Comparison of ENCODE assay signal across 25 cellular contexts in genomic region chr19:46073268-46073922, GRCh38. TPM values are rescaled to one million over a fixed set of nuclear protein-coding genes. Genes with fewer than 3 reads are reported as not detected.
DNase-seq lines count a peak whose midpoint lies in the region; FAIRE-seq and TF ChIP-seq lines count a peak whose summit lies in the region.
"Had no signal": no experiment of that assay in that cellular context is flagged by ENCODE, and none has a peak within 500 bp of the region (broad histone marks: within the 10 kb centered on the region; RNA-seq: fewer than 3 reads in every experiment).

No MANE protein-coding gene starts in this region.

- peaks cover 26% of the 10 kb centered on the region for H3K4me1 ChIP-seq in astrocyte (ENCODE audit: insufficient read depth, low read length)
- H3K4me1 ChIP-seq: uterus had no signal

- peaks cover 10% of the 10 kb centered on the region for H3K36me3 Mint-ChIP-seq in astrocyte (ENCODE audit: low read depth, unreplicated experiment)
- no peaks in the 10 kb centered on the region for H3K36me3 Mint-ChIP-seq in activated naive CD4-positive, alpha-beta T cell treated with anti-CD3 and anti-CD28 coated beads, Interleukin-2, amount 10 ng/mL, durations not matched to agents 7 days and 5 days

- H3K27me3 ChIP-seq in astrocyte (ENCODE audit: insufficient read depth, low read length), result peaks cover 25% of the 10 kb centered on the region

- no peak overlapping the region for H3K4me3 Mint-ChIP-seq in astrocyte (ENCODE audit: unreplicated experiment)
- no peak overlapping the region for H3K4me3 Mint-ChIP-seq in activated naive CD4-positive, alpha-beta T cell treated with anti-CD3 and anti-CD28 coated beads, Interleukin-2, amount 10 ng/mL, durations not matched to agents 7 days and 5 days
- H3K4me3 Mint-ChIP-seq: CD4-positive, alpha-beta memory T cell; nephron progenitor cell had no signal

- peaks cover 48% of the 10 kb centered on the region for H3K4me1 Mint-ChIP-seq in astrocyte (ENCODE audit: low read depth, unreplicated experiment)
- H3K4me1 Mint-ChIP-seq in activated naive CD4-positive, alpha-beta T cell treated with anti-CD3 and anti-CD28 coated beads, Interleukin-2, amount 10 ng/mL, durations not matched to agents 7 days and 5 days, result peaks cover 2% of the 10 kb centered on the region

- H3K36me3 ChIP-seq in astrocyte (ENCODE audit: insufficient read depth, low read length), result no peaks in the 10 kb centered on the region
- H3K36me3 ChIP-seq: heart right ventricle, left lung, sigmoid colon, uterus had no signal

- no peaks in the 10 kb centered on the region for H3K9me3 ChIP-seq in astrocyte (ENCODE audit: insufficient read depth, low read depth, low read length)
- H3K9me3 ChIP-seq: heart right ventricle, left lung, sigmoid colon, uterus had no signal

- H3K9ac ChIP-seq in astrocyte (ENCODE audit: low read length), result no peak overlapping the region

- DNase-seq in HCEC 1CT (peak; percentile 32), MV-4-11 (lab: John Stamatoyannopoulos, UW) (peak; percentile 37), astrocyte (ENCODE audit: low read depth) (no peak), putamen (ENCODE audit: low spot score) (peak; percentile 38), cerebellar cortex (ENCODE audit: low spot score) (no peak), NCI-H524 (lab: John Stamatoyannopoulos, UW) (no peak)
- no peak for DNase-seq in activated naive CD4-positive, alpha-beta T cell treated with anti-CD3 and anti-CD28 coated beads, Interleukin-2, amount 10 ng/mL, durations not matched to agents 7 days and 5 days
- DNase-seq: activated T-cell treated with anti-CD3 and anti-CD28 coated beads, Interleukin-2, amount 50 U/mL, for 1 hour; amygdala; CD4-positive, alpha-beta memory T cell; DMS153; dorsolateral prefrontal cortex; heart right ventricle; Karpas-422; left lung; midbrain; NCI-H1105 treated with DMSO at 0.1 percent for 48 hours; NCI-H2081 treated with DMSO at 0.1 percent for 48 hours; NCI-H446 treated with DMSO at 0.1 percent for 48 hours; nephron progenitor cell; sigmoid colon; substantia nigra; uterus had no signal

- H2AFZ ChIP-seq in astrocyte (ENCODE audit: low read depth, low read length), result no peak overlapping the region

- no peak for FAIRE-seq in astrocyte (lab: Jason Lieb, UNC)
- FAIRE-seq: GM12878 had no signal

- TF ChIP-seq CTCF in astrocyte (IDR thresholded peaks at IDR 0.05; ENCODE audit: insufficient read depth, low read depth, low read length), result no peak

- H3K27ac ChIP-seq in astrocyte (ENCODE audit: low read depth, low read length), result no peak overlapping the region
- H3K27ac ChIP-seq: dorsolateral prefrontal cortex, heart right ventricle, left lung, sigmoid colon, uterus had no signal

- CTCF ChIA-PET in activated naive CD4-positive, alpha-beta T cell treated with anti-CD3 and anti-CD28 coated beads, Interleukin-2, amount 10 ng/mL, durations not matched to agents 7 days and 5 days (lab: Charles Lee), result interaction anchor here (0.5 kb wide), 1 partner anchor 443 kb away, joined by 3 read pairs; no protein-coding TSS in a partner anchor

- H3K4me2 ChIP-seq in astrocyte (ENCODE audit: low read length), result no peak overlapping the region

- peak overlapping the region; percentile 66 for H3K27ac Mint-ChIP-seq in astrocyte (ENCODE audit: unreplicated experiment)
- H3K27ac Mint-ChIP-seq in activated naive CD4-positive, alpha-beta T cell treated with anti-CD3 and anti-CD28 coated beads, Interleukin-2, amount 10 ng/mL, durations not matched to agents 7 days and 5 days, result no peak overlapping the region
- H3K27ac Mint-ChIP-seq: CD4-positive, alpha-beta memory T cell; nephron progenitor cell had no signal

- H3K27me3 Mint-ChIP-seq in astrocyte (ENCODE audit: low read depth, unreplicated experiment), result peaks cover 17% of the 10 kb centered on the region
- H3K27me3 Mint-ChIP-seq in activated naive CD4-positive, alpha-beta T cell treated with anti-CD3 and anti-CD28 coated beads, Interleukin-2, amount 10 ng/mL, durations not matched to agents 7 days and 5 days, result peaks cover 72% of the 10 kb centered on the region

- no peaks in the 10 kb centered on the region for H4K20me1 ChIP-seq in astrocyte (ENCODE audit: insufficient read depth, low read length)

- H3K9me3 Mint-ChIP-seq in astrocyte (ENCODE audit: unreplicated experiment), result peaks cover 14% of the 10 kb centered on the region
- peaks cover 4% of the 10 kb centered on the region for H3K9me3 Mint-ChIP-seq in activated naive CD4-positive, alpha-beta T cell treated with anti-CD3 and anti-CD28 coated beads, Interleukin-2, amount 10 ng/mL, durations not matched to agents 7 days and 5 days

- no peak overlapping the region for H3K4me3 ChIP-seq in astrocyte (ENCODE audit: insufficient read depth, low read depth, low read length)
- H3K4me3 ChIP-seq: GM12878, heart right ventricle, left lung, sigmoid colon, uterus had no signal

- no peaks in the 10 kb centered on the region for H3K79me2 ChIP-seq in astrocyte (ENCODE audit: insufficient read depth, low read length)

RNA-seq across cellular contexts. Expression of gene IGFL4, which starts 32.6 kb away (rescaled TPM):
- total RNA-seq in astrocyte, result 2.3 and 5.4 TPM in 2 replicates
- total RNA-seq: CD4-positive, alpha-beta memory T cell; GM12878; heart right ventricle; left lung; Right ventricle myocardium inferior; sigmoid colon; uterus had no signal

RNA-seq across cellular contexts. Expression of gene PGLYRP1, which starts 50.5 kb away (rescaled TPM):
- not detected in 2 replicates for total RNA-seq in astrocyte
- total RNA-seq: CD4-positive, alpha-beta memory T cell; GM12878; sigmoid colon; uterus had no signal

RNA-seq across cellular contexts. Expression of gene IGFL3, which starts 51.1 kb away (rescaled TPM):
- total RNA-seq in astrocyte, result 93.5 and 127 TPM in 2 replicates
- total RNA-seq: CD4-positive, alpha-beta memory T cell; dorsolateral prefrontal cortex; GM12878; heart right ventricle; left lung; Right ventricle myocardium inferior; sigmoid colon; uterus had no signal

Comparison
In these comparisons a context has a peak if more than half of its experiments do, and no peak if none do; other contexts are left out.
1. DNase-seq: peak in HCEC 1CT (single experiment), MV-4-11 (single experiment) and putamen (single experiment); none in astrocyte (single experiment), cerebellar cortex (single experiment), activated naive CD4-positive, alpha-beta T cell treated with anti-CD3 and anti-CD28 coated beads, Interleukin-2, amount 10 ng/mL, durations not matched to agents 7 days and 5 days (single experiment) and NCI-H524 (0 of 2).